In the genomic region with DNA sequence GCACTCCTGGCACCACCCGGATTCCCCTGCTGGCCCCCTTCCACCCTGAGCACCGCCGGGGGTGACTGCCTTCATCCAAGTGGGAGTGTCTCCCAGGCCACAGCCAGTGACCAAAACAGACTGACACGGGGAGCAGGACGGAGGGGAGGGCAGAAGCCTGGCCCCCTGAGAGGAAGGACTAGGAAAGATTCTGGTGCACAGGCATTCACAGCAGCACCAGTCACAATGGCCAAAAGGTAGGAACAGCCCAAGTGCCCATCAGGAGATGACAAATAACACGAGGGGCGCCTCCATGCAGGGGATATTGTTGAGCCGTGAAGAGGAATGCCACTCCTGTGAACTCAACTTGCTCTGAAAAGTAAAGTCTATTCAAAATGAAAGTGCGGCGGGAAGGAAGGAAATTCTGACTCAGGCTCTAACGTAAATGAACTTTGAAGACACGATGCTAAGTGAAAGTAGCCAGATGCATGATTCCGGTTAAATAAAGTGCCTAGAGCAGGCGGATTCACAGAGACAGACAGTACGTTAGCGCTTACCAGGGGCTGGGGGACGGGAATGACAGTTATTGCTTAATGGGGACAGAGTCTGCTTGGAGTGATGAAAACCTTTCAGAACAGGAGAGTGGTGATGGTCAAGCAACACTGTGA, we compare ENCODE assay signal across 8 cellular contexts.
DNase-seq lines count a peak whose midpoint lies in the region; ATAC-seq and TF ChIP-seq lines count a peak whose summit lies in the region.

No MANE protein-coding gene starts in this region.

- no peaks in the 10 kb centered on the region for H3K9me3 Mint-ChIP-seq in naive B cell
- H3K9me3 Mint-ChIP-seq in stimulated activated naive CD8-positive, alpha-beta T cell treated with anti-CD3 and anti-CD28 coated beads, Interleukin-15, amount 100 ng/mL, for 72 hours: no peaks in the 10 kb centered on the region

- H3K36me3 Mint-ChIP-seq in naive B cell: no peaks in the 10 kb centered on the region

- H3K4me1 Mint-ChIP-seq in naive B cell: peaks cover 12 to 22% (median 18%) of the 10 kb centered on the region in 3 donors
- H3K4me1 Mint-ChIP-seq in stimulated activated naive CD8-positive, alpha-beta T cell treated with anti-CD3 and anti-CD28 coated beads, Interleukin-15, amount 100 ng/mL, for 72 hours: peaks cover 32% of the 10 kb centered on the region

- ATAC-seq in GM18909 (IDR thresholded peaks at IDR 0.05; ENCODE audit: poor library complexity, unreplicated experiment) (peak; percentile 83), HG03139 (IDR thresholded peaks at IDR 0.05; ENCODE audit: unreplicated experiment) (peak; percentile 84), naive B cell (ENCODE audit: low read depth in 2 of 2) (peak; percentile 64 to 73)
- peak; percentile 92 for ATAC-seq in stimulated activated naive CD8-positive, alpha-beta T cell treated with anti-CD3 and anti-CD28 coated beads, Interleukin-15, amount 100 ng/mL, for 72 hours

- H3K27ac Mint-ChIP-seq in naive B cell: peak overlapping the region in 5 of 6 donors; percentile 61 to 93 (median 84)
- peak overlapping the region; percentile 75 for H3K27ac Mint-ChIP-seq in stimulated activated naive CD8-positive, alpha-beta T cell treated with anti-CD3 and anti-CD28 coated beads, Interleukin-15, amount 100 ng/mL, for 72 hours

- peak overlapping the region; percentile 28 to 89 (median 77) for H3K4me3 Mint-ChIP-seq in naive B cell
- peak overlapping the region; percentile 53 to 63 for H3K4me3 Mint-ChIP-seq in stimulated activated naive CD8-positive, alpha-beta T cell treated with anti-CD3 and anti-CD28 coated beads, Interleukin-15, amount 100 ng/mL, for 72 hours

- DNase-seq in dedifferentiated amniotic fluid mesenchymal stem cell (ENCODE audit: extremely low spot score) (peak; percentile 58), naive B cell (peak; percentile 24), NCI-H526 treated with DMSO at 0.1 percent for 48 hours (lab: John Stamatoyannopoulos, UW) (no peak), HEK293T (ENCODE audit: extremely low spot score) (no peak)
- peak; percentile 72 to 82 for DNase-seq in stimulated activated naive CD8-positive, alpha-beta T cell treated with anti-CD3 and anti-CD28 coated beads, Interleukin-15, amount 100 ng/mL, for 72 hours

- H3K4me3 ChIP-seq in WI38 (ENCODE audit: low read depth, low read length): peak overlapping the region; percentile 17

- POLR2A ChIA-PET in HEK293T (lab: Yijun Ruan, JAX): no interaction called here

- CTCF ChIA-PET in HEK293T (lab: Yijun Ruan, JAX): no interaction called here

- H3K27me3 Mint-ChIP-seq in naive B cell: no peaks in the 10 kb centered on the region
- peaks cover 7% of the 10 kb centered on the region for H3K27me3 Mint-ChIP-seq in stimulated activated naive CD8-positive, alpha-beta T cell treated with anti-CD3 and anti-CD28 coated beads, Interleukin-15, amount 100 ng/mL, for 72 hours

- TF ChIP-seq CTCF in WI38 (IDR thresholded peaks at IDR 0.05; ENCODE audit: low read depth, low read length): no peak

TF ChIP-seq in HEK293T, 16 proteins besides CTCF, POLR2A, EP300 and RAD21:
- TF ChIP-seq ARNT (IDR thresholded peaks at IDR 0.05): no peak
- no peak for TF ChIP-seq BHLHE40 (IDR thresholded peaks at IDR 0.05; ENCODE audit: borderline replicate concordance)
- TF ChIP-seq ZNF384 (IDR thresholded peaks at IDR 0.05): no peak
- TF ChIP-seq, protein P1, sequence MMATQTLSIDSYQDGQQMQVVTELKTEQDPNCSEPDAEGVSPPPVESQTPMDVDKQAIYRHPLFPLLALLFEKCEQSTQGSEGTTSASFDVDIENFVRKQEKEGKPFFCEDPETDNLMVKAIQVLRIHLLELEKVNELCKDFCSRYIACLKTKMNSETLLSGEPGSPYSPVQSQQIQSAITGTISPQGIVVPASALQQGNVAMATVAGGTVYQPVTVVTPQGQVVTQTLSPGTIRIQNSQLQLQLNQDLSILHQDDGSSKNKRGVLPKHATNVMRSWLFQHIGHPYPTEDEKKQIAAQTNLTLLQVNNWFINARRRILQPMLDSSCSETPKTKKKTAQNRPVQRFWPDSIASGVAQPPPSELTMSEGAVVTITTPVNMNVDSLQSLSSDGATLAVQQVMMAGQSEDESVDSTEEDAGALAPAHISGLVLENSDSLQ (IDR thresholded peaks at IDR 0.05): no peak
- TF ChIP-seq FOXK2 (IDR thresholded peaks at IDR 0.05): no peak
- no peak for TF ChIP-seq L3MBTL2 (conservative IDR thresholded peaks at IDR 0.05)
TF ChIP-seq in HEK293T: peak in this region for 0.

Comparison
In these comparisons a context has a peak if more than half of its experiments do, and no peak if none do; other contexts are left out.
1. DNase-seq: peak in dedifferentiated amniotic fluid mesenchymal stem cell (single experiment), naive B cell (single experiment) and stimulated activated naive CD8-positive, alpha-beta T cell treated with anti-CD3 and anti-CD28 coated beads, Interleukin-15, amount 100 ng/mL, for 72 hours (2 of 2); none in NCI-H526 treated with DMSO at 0.1 percent for 48 hours (single experiment) and HEK293T (single experiment).
2. Peak in every context shown above with its lines, with median percentiles within 50 percentile points of each other: ATAC-seq.